In the genomic region with DNA sequence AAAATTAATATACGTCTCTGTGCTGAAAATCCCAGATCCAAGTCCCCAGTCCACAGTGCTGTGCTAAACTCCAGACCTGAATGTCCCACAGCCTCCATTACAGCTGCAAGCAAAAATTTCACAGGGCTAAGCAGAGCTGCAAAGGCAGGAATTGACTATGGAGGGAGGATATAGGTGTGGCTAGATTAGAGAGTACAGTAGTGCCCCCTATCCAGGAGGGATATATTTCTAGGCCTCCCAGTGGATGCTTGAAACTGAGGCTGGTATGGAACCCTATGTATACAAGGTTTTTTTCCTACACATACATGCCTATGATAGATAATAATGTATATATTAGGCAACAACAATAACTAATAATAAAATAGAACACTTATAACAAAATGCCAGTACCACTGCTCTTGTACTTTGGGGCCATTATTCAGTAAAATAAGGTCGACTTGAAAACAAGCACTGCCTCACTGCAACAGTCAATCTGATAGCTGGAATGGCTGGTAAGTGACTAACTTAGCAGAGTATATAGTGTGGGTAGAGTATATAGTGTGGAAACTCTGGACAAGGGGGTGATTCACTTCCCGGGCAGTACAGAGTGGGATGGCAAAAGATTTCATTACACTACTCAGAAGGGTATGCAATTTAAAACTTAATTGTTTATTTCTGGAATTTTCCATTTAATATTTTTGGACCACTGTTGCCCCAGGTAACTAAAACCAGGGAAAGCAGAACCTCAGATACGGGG, we compare ENCODE assay signal across 19 cellular contexts.
DNase-seq lines count a peak whose midpoint lies in the region; ATAC-seq and TF ChIP-seq lines count a peak whose summit lies in the region.
"Had no signal": no experiment of that assay in that cellular context is flagged by ENCODE, and none has a peak within 500 bp of the region (broad histone marks: within the 10 kb centered on the region; RNA-seq: fewer than 3 reads in every experiment).

No MANE protein-coding gene starts in this region.

- H3K4me1 Mint-ChIP-seq in MCF 10A (ENCODE audit: insufficient read depth, unreplicated experiment) (peaks cover 6% of the 10 kb centered on the region), T-helper 17 cell (peaks cover 21% of the 10 kb centered on the region)

- peak overlapping the region in 1 of 2 donors; percentile 52 for H3K27ac ChIP-seq in breast epithelium
- H3K27ac ChIP-seq: pancreas had no signal

- H3K27me3 ChIP-seq in breast epithelium (no peaks in the 10 kb centered on the region), H7 (ENCODE audit: control insufficient read depth, insufficient read depth, low read length) (no peaks in the 10 kb centered on the region)
- H3K27me3 ChIP-seq: pancreas had no signal

- H3K4me3 ChIP-seq in breast epithelium (no peak overlapping the region), H7 (ENCODE audit: insufficient read depth, low read depth, low read length) (no peak overlapping the region)
- H3K4me3 ChIP-seq: pancreas, skin epidermis had no signal

- H3K9me3 ChIP-seq in breast epithelium = peaks cover 0 to 4% of the 10 kb centered on the region in 2 donors
- no peaks in the 10 kb centered on the region for H3K9me3 ChIP-seq in T-helper 17 cell (ENCODE audit: control insufficient read depth, low read length, poor library complexity, severe bottlenecking)
- H3K9me3 ChIP-seq: pancreas had no signal

- DNase-seq in MCF 10A (ENCODE audit: unreplicated experiment) = peak; percentile 29
- DNase-seq in breast epithelium (ENCODE audit: low spot score in 2 of 2) = no peak
- DNase-seq in T-helper 17 cell = no peak
- DNase-seq in fibroblast of peridontal ligament (ENCODE audit: extremely low read depth) = peak; percentile 80
- peak; percentile 8 for DNase-seq in ureter (ENCODE audit: low spot score)
- no peak for DNase-seq in DMS53 treated with DMSO at 0.1 percent for 48 hours (lab: John Stamatoyannopoulos, UW; ENCODE audit: unreplicated experiment)
- DNase-seq in H7 = no peak
- no peak for DNase-seq in activated naive CD4-positive, alpha-beta T cell (lab: John Stamatoyannopoulos, UW)
- DNase-seq: activated CD4-positive, CD25-positive, alpha-beta regulatory T cell; activated gamma-delta T cell; CD4-positive, alpha-beta T cell; DMS53; NCI-H1694 treated with DMSO at 0.1 percent for 48 hours; NK-92 treated with Interleukin-12 subunit alpha and Interleukin-12 subunit beta, amount 100 ng/mL, for 24 hours; pancreas; Right ventricle myocardium superior had no signal

- H3K36me3 Mint-ChIP-seq in MCF 10A (ENCODE audit: insufficient read depth, unreplicated experiment) (no peaks in the 10 kb centered on the region), T-helper 17 cell (ENCODE audit: low read depth) (no peaks in the 10 kb centered on the region)

- H3K27ac Mint-ChIP-seq in MCF 10A (ENCODE audit: low read depth, unreplicated experiment) (no peak overlapping the region), T-helper 17 cell (peak overlapping the region; percentile 98)
- H3K27ac Mint-ChIP-seq: CD4-positive, alpha-beta T cell; dendritic cell treated with granulocyte-macrophage colony-stimulating factor and Interleukin-4, amounts not matched to agents 40 ng/mL and 50 ng/mL, for 4 days; T-helper 1 cell treated with Interleukin-12 subunit alpha and Interleukin-12 subunit beta and Interleukin-4 antibody, amounts not matched to agents 30 μg/mL and 1 μg/mL, for 36 hours had no signal

- peaks cover 0 to 3% of the 10 kb centered on the region in 2 donors for H3K4me1 ChIP-seq in breast epithelium
- H3K4me1 ChIP-seq: pancreas had no signal

- CTCF ChIA-PET in MCF 10A (lab: Yijun Ruan, JAX) = no interaction called here

- H3K27me3 Mint-ChIP-seq in MCF 10A (ENCODE audit: insufficient read depth, unreplicated experiment) (no peaks in the 10 kb centered on the region), T-helper 17 cell (no peaks in the 10 kb centered on the region)
- H3K27me3 Mint-ChIP-seq: CD4-positive, alpha-beta T cell; dendritic cell treated with granulocyte-macrophage colony-stimulating factor and Interleukin-4, amounts not matched to agents 40 ng/mL and 50 ng/mL, for 4 days had no signal

- BruUV-seq in MCF 10A (replicated peaks; lab: Mats Ljungman, UMichigan) = no TSS peak

- TF ChIP-seq POLR2A in breast epithelium (IDR thresholded peaks at IDR 0.05) = no peak

- H3K36me3 ChIP-seq in breast epithelium = no peaks in the 10 kb centered on the region
- H3K36me3 ChIP-seq in H7 (replicated peaks; ENCODE audit: control insufficient read depth, insufficient read depth, low read length) = no peaks in the 10 kb centered on the region
- H3K36me3 ChIP-seq: pancreas had no signal

- POLR2A ChIA-PET in MCF 10A (lab: Yijun Ruan, JAX) = no interaction called here

- H3K4me3 Mint-ChIP-seq in MCF 10A (ENCODE audit: unreplicated experiment) = no peak overlapping the region
- no peak overlapping the region for H3K4me3 Mint-ChIP-seq in T-helper 17 cell
- H3K4me3 Mint-ChIP-seq: CD4-positive, alpha-beta T cell; dendritic cell treated with granulocyte-macrophage colony-stimulating factor and Interleukin-4, amounts not matched to agents 40 ng/mL and 50 ng/mL, for 4 days; T-helper 1 cell treated with Interleukin-12 subunit alpha and Interleukin-12 subunit beta and Interleukin-4 antibody, amounts not matched to agents 30 μg/mL and 1 μg/mL, for 36 hours had no signal

- TF ChIP-seq CTCF in MCF 10A (IDR thresholded peaks at IDR 0.05; ENCODE audit: unreplicated experiment) = no peak
- TF ChIP-seq CTCF in breast epithelium (IDR thresholded peaks at IDR 0.05) = no peak

- intact Hi-C loops in MCF 10A (cut with micrococcal nuclease) (no loop called here), breast epithelium (cut with DNase I; ENCODE audit: low total_unique reads) (no loop called here)

- no peaks in the 10 kb centered on the region for H3K9me3 Mint-ChIP-seq in MCF 10A (ENCODE audit: unreplicated experiment)
- H3K9me3 Mint-ChIP-seq: dendritic cell treated with granulocyte-macrophage colony-stimulating factor and Interleukin-4, amounts not matched to agents 40 ng/mL and 50 ng/mL, for 4 days; T-helper 1 cell treated with Interleukin-12 subunit alpha and Interleukin-12 subunit beta and Interleukin-4 antibody, amounts not matched to agents 30 μg/mL and 1 μg/mL, for 36 hours had no signal

- ATAC-seq in T-helper 17 cell = no peak
- ATAC-seq: pancreas had no signal

Comparison
In these comparisons a context has a peak if more than half of its experiments do, and no peak if none do; other contexts are left out.
1. DNase-seq: peak in MCF 10A (single experiment), fibroblast of peridontal ligament (single experiment) and ureter (single experiment); none in breast epithelium (0 of 2), T-helper 17 cell (0 of 3), DMS53 treated with DMSO at 0.1 percent for 48 hours (single experiment), H7 (single experiment) and activated naive CD4-positive, alpha-beta T cell (0 of 4).